ENCODE assay signal across 16 cellular contexts in genomic region chr6:167954151-167954550, GRCh38. TPM values are rescaled to one million over a fixed set of nuclear protein-coding genes. Genes with fewer than 3 reads are reported as not detected.
DNase-seq lines count a peak whose midpoint lies in the region; ATAC-seq and TF ChIP-seq lines count a peak whose summit lies in the region.
"Had no signal": no experiment of that assay in that cellular context is flagged by ENCODE, and none has a peak within 500 bp of the region (broad histone marks: within the 10 kb centered on the region; RNA-seq: fewer than 3 reads in every experiment).

No MANE protein-coding gene starts in this region.

- no peak overlapping the region for H4K91ac ChIP-seq in trophoblast cell (ENCODE audit: low read depth, low read length)

- no peak for TF ChIP-seq CTCF in WTC11 (IDR thresholded peaks at IDR 0.05)

- ATAC-seq in activated CD4-positive, alpha-beta T cell treated with anti-CD3 and anti-CD28 coated beads for 36 hours, result no peak
- ATAC-seq in WTC11, result no peak

- H3K4me3 ChIP-seq in BLaER1 (no peak overlapping the region), trophoblast cell (ENCODE audit: low read depth, low read length) (no peak overlapping the region)
- H3K4me3 ChIP-seq: HAP-1 had no signal

- peaks cover 26% of the 10 kb centered on the region for H3K36me3 ChIP-seq in BLaER1
- H3K36me3 ChIP-seq in trophoblast cell (ENCODE audit: control insufficient read depth in 1 of 2, insufficient read depth in 2 of 2, low read length in 2 of 2), result peaks cover 29 to 36% of the 10 kb centered on the region in 2 experiments

- H3K14ac ChIP-seq in trophoblast cell (ENCODE audit: low read length), result no peak overlapping the region

- H3K79me1 ChIP-seq in trophoblast cell (ENCODE audit: low read length), result peaks cover 6% of the 10 kb centered on the region

- H3K27ac ChIP-seq in BLaER1 (no peak overlapping the region), trophoblast cell (ENCODE audit: low read depth, low read length) (no peak overlapping the region)
- H3K27ac ChIP-seq: 22Rv1 had no signal

- no peaks in the 10 kb centered on the region for H4K20me1 ChIP-seq in BLaER1

- peaks cover 86% of the 10 kb centered on the region for H3K4me1 ChIP-seq in BLaER1
- H3K4me1 ChIP-seq in trophoblast cell (ENCODE audit: control insufficient read depth in 1 of 2, insufficient read depth in 2 of 2, low read length in 2 of 2), result peaks cover 13 to 17% of the 10 kb centered on the region in 2 experiments
- H3K4me1 ChIP-seq: HAP-1 had no signal

- no peak overlapping the region for H2BK12ac ChIP-seq in trophoblast cell (ENCODE audit: low read length)

- peaks cover 2% of the 10 kb centered on the region for H3K4me1 Mint-ChIP-seq in activated CD4-positive, alpha-beta T cell treated with anti-CD3 and anti-CD28 coated beads for 36 hours
- peaks cover 3% of the 10 kb centered on the region; the same call in 1 of the 2 replicates for H3K4me1 Mint-ChIP-seq in WTC11
- H3K4me1 Mint-ChIP-seq: CD4-positive, CD25-positive, alpha-beta regulatory T cell; CD8-positive, alpha-beta memory T cell had no signal

- no CpG with 5 or more reads among the region's 3 CpGs for WGBS in trophoblast cell (ENCODE audit: extremely low coverage, insufficient coverage, insufficient read length)

- H3K18ac ChIP-seq in trophoblast cell (ENCODE audit: low read length), result no peak overlapping the region

- H3K4me2 ChIP-seq in BLaER1 (peak overlapping the region; percentile 3; the same call in 1 of the 2 replicates), trophoblast cell (ENCODE audit: low read length) (no peak overlapping the region)

- H2AK5ac ChIP-seq in trophoblast cell (ENCODE audit: low read length), result no peak overlapping the region

- H3K4ac ChIP-seq in trophoblast cell (ENCODE audit: low read depth, low read length), result no peak overlapping the region

- H2AFZ ChIP-seq in trophoblast cell (ENCODE audit: insufficient read depth, low read length, poor library complexity), result no peak overlapping the region

- intact Hi-C loops in activated CD4-positive, alpha-beta T cell treated with anti-CD3 and anti-CD28 coated beads for 36 hours (cut with DNase I, micrococcal nuclease), result no loop called here

- no peak overlapping the region for H3K4me3 Mint-ChIP-seq in activated CD4-positive, alpha-beta T cell treated with anti-CD3 and anti-CD28 coated beads for 36 hours
- no peak overlapping the region for H3K4me3 Mint-ChIP-seq in WTC11
- H3K4me3 Mint-ChIP-seq: CD4-positive, CD25-positive, alpha-beta regulatory T cell; CD8-positive, alpha-beta memory T cell had no signal

- no peak for DNase-seq in activated CD4-positive, alpha-beta T cell treated with anti-CD3 and anti-CD28 coated beads for 36 hours
- DNase-seq in activated CD4-positive, alpha-beta T cell treated with anti-CD3 and anti-CD28 coated beads for 1 hour, result no peak
- DNase-seq in WTC11 (ENCODE audit: low spot score) (no peak), trophoblast cell (peak; percentile 58 to 97), NCI-H2029 (lab: John Stamatoyannopoulos, UW) (no peak), DMS153 treated with DMSO at 0.1 percent for 48 hours (lab: John Stamatoyannopoulos, UW; ENCODE audit: unreplicated experiment) (no peak)
- DNase-seq: C1 segment of cervical spinal cord; CD4-positive, CD25-positive, alpha-beta regulatory T cell; CD8-positive, alpha-beta memory T cell; COR-L47; DMS 273 treated with DMSO at 0.1 percent for 48 hours had no signal

- no peaks in the 10 kb centered on the region for H3K79me2 ChIP-seq in trophoblast cell (ENCODE audit: control insufficient read depth, insufficient read depth, low read length, poor library complexity)

- no peak overlapping the region for H3K23ac ChIP-seq in trophoblast cell (ENCODE audit: low read length)

- H2BK120ac ChIP-seq in trophoblast cell (ENCODE audit: insufficient read depth, low read length, poor library complexity), result no peak overlapping the region

- no peak overlapping the region for H2BK5ac ChIP-seq in trophoblast cell (ENCODE audit: low read depth, low read length, poor library complexity)

- CTCF ChIA-PET in activated CD4-positive, alpha-beta T cell treated with anti-CD3 and anti-CD28 coated beads for 36 hours (lab: Charles Lee), result no interaction called here
- CTCF ChIA-PET in WTC11 (lab: Charles Lee), result no interaction called here

- no peak overlapping the region for H4K8ac ChIP-seq in trophoblast cell (ENCODE audit: low read depth, low read length)

- H3K9me3 ChIP-seq in BLaER1, result no peaks in the 10 kb centered on the region
- no peaks in the 10 kb centered on the region for H3K9me3 ChIP-seq in trophoblast cell (ENCODE audit: insufficient read depth, low read depth, low read length)
- H3K9me3 ChIP-seq: HAP-1 had no signal

- peaks cover 2% of the 10 kb centered on the region for H3K27me3 Mint-ChIP-seq in activated CD4-positive, alpha-beta T cell treated with anti-CD3 and anti-CD28 coated beads for 36 hours
- H3K27me3 Mint-ChIP-seq in WTC11 (ENCODE audit: low read depth), result no peaks in the 10 kb centered on the region
- H3K27me3 Mint-ChIP-seq: CD4-positive, CD25-positive, alpha-beta regulatory T cell; CD8-positive, alpha-beta memory T cell had no signal

- POLR2A ChIA-PET in activated CD4-positive, alpha-beta T cell treated with anti-CD3 and anti-CD28 coated beads for 36 hours (lab: Charles Lee), result no interaction called here
- POLR2A ChIA-PET in WTC11 (lab: Charles Lee), result no interaction called here

- H3K27me3 ChIP-seq in BLaER1 (no peaks in the 10 kb centered on the region), trophoblast cell (ENCODE audit: insufficient read depth, low read length) (no peaks in the 10 kb centered on the region)

- H3K9ac ChIP-seq in BLaER1 (no peak overlapping the region), trophoblast cell (ENCODE audit: low read length) (no peak overlapping the region)

- peak overlapping the region; percentile 20 for H3K27ac Mint-ChIP-seq in activated CD4-positive, alpha-beta T cell treated with anti-CD3 and anti-CD28 coated beads for 36 hours
- peak overlapping the region; percentile 13; the same call in 1 of the 2 replicates for H3K27ac Mint-ChIP-seq in WTC11
- H3K27ac Mint-ChIP-seq: CD8-positive, alpha-beta memory T cell had no signal

- no peak overlapping the region for H4K12ac ChIP-seq in trophoblast cell (ENCODE audit: low read depth, low read length)

- H3K9me3 Mint-ChIP-seq in activated CD4-positive, alpha-beta T cell treated with anti-CD3 and anti-CD28 coated beads for 36 hours (ENCODE audit: low read depth), result no peaks in the 10 kb centered on the region
- H3K9me3 Mint-ChIP-seq in WTC11, result no peaks in the 10 kb centered on the region
- H3K9me3 Mint-ChIP-seq: CD4-positive, CD25-positive, alpha-beta regulatory T cell; CD8-positive, alpha-beta memory T cell had no signal

- peaks cover 4% of the 10 kb centered on the region for H3K36me3 Mint-ChIP-seq in activated CD4-positive, alpha-beta T cell treated with anti-CD3 and anti-CD28 coated beads for 36 hours (ENCODE audit: low read depth)
- peaks cover 54% of the 10 kb centered on the region for H3K36me3 Mint-ChIP-seq in WTC11

TF ChIP-seq in WTC11, 78 proteins besides CTCF, POLR2A, EP300 and RAD21 (continues in another document):
- TF ChIP-seq ZNF138 (CRISPR knock-in tag; conservative IDR thresholded peaks at IDR 0.05), result no peak
- TF ChIP-seq CREB1 (CRISPR knock-in tag; IDR thresholded peaks at IDR 0.05), result no peak
- no peak for TF ChIP-seq ZNF425 (CRISPR knock-in tag; conservative IDR thresholded peaks at IDR 0.05)
- TF ChIP-seq TEAD1 (CRISPR knock-in tag; IDR thresholded peaks at IDR 0.05), result no peak
- no peak for TF ChIP-seq SMAD3 (CRISPR knock-in tag; IDR thresholded peaks at IDR 0.05; ENCODE audit: borderline replicate concordance)
- TF ChIP-seq JAZF1 (CRISPR knock-in tag; IDR thresholded peaks at IDR 0.05), result no peak
- no peak for TF ChIP-seq ZNF121 (CRISPR knock-in tag; IDR thresholded peaks at IDR 0.05)
- TF ChIP-seq NFE2L1 (CRISPR knock-in tag; IDR thresholded peaks at IDR 0.05), result no peak
- no peak for TF ChIP-seq ATF2 (CRISPR knock-in tag; IDR thresholded peaks at IDR 0.05; ENCODE audit: borderline replicate concordance, low read depth)
- TF ChIP-seq ZNF263 (CRISPR knock-in tag; IDR thresholded peaks at IDR 0.05; ENCODE audit: low read depth), result no peak
- TF ChIP-seq USF2 (CRISPR knock-in tag; IDR thresholded peaks at IDR 0.05), result no peak

RNA-seq across cellular contexts. Expression of gene KIF25, which starts 43.3 kb away (rescaled TPM):
- not detected for total RNA-seq in activated CD4-positive, alpha-beta T cell treated with anti-CD3 and anti-CD28 coated beads for 36 hours
- total RNA-seq in WTC11 (2021), result 0.28 to 1.1 TPM (median 0.71 TPM) in 3 replicates
- 0.04 TPM in 1 of 2 replicates, not detected in the other for polyA plus RNA-seq in trophoblast cell (2013)
- total RNA-seq: CD4-positive, CD25-positive, alpha-beta regulatory T cell; CD8-positive, alpha-beta memory T cell; HT-29 had no signal
- polyA plus RNA-seq: AG04450; CD4-positive, CD25-positive, alpha-beta regulatory T cell; CD8-positive, alpha-beta memory T cell had no signal

Comparison
In these comparisons a context has a peak if more than half of its experiments do, and no peak if none do; other contexts are left out.
1. DNase-seq: peak in trophoblast cell (2 of 2); none in activated CD4-positive, alpha-beta T cell treated with anti-CD3 and anti-CD28 coated beads for 36 hours (single experiment), activated CD4-positive, alpha-beta T cell treated with anti-CD3 and anti-CD28 coated beads for 1 hour (single experiment), WTC11 (single experiment), NCI-H2029 (single experiment) and DMS153 treated with DMSO at 0.1 percent for 48 hours (single experiment).